7 cellular contexts compared by ENCODE assay signal in the genomic region with DNA sequence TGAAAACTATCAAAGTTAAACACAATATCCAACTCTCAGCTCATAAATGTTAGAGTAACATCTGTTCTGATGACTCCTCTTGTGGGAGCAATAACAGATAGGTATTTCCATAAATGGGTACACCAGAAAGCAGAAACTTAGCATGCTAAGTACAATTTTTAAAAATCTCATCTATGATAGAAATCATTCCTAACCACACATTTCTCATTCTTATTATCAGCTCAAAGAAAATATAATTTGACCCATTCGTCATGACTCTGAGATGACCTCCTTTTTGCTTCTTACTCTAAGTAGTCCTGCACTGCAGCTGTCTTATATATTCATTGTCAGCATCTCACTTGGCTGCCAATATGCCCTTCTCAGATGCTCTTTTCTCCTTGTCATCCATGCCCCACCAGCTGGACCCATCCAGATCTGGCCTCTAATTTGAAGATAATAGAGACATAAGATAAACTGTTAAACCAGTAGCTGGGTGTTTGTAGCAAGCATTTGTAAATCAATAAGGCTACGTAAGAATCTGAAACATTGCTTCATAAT.
"Had no signal": no experiment of that assay in that cellular context is flagged by ENCODE, and none has a peak within 500 bp of the region (broad histone marks: within the 10 kb centered on the region; RNA-seq: fewer than 3 reads in every experiment).

No MANE protein-coding gene starts in this region.

- H3K4me3 Mint-ChIP-seq: GM23338, H9 had no signal

- H3K27ac Mint-ChIP-seq: GM23338, H9 had no signal

- DNase-seq: H9, HCEC 1CT, IMR-90 had no signal

- FAIRE-seq: H1, H54, HTR-8/SVneo had no signal

- H3K4me3 ChIP-seq: GM23338 had no signal

- H3K9me3 Mint-ChIP-seq: GM23338, H9 had no signal
